ENCODE assay signal across 16 cellular contexts in genomic region chr1:228006793-228007053, GRCh38. TPM values are rescaled to one million over a fixed set of nuclear protein-coding genes. Genes with fewer than 3 reads are reported as not detected.
DNase-seq lines count a peak whose midpoint lies in the region; ATAC-seq and TF ChIP-seq lines count a peak whose summit lies in the region.
"Had no signal": no experiment of that assay in that cellular context is flagged by ENCODE, and none has a peak within 500 bp of the region (broad histone marks: within the 10 kb centered on the region; RNA-seq: fewer than 3 reads in every experiment).

A gene with protein sequence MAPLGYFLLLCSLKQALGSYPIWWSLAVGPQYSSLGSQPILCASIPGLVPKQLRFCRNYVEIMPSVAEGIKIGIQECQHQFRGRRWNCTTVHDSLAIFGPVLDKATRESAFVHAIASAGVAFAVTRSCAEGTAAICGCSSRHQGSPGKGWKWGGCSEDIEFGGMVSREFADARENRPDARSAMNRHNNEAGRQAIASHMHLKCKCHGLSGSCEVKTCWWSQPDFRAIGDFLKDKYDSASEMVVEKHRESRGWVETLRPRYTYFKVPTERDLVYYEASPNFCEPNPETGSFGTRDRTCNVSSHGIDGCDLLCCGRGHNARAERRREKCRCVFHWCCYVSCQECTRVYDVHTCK (plus strand): TSS chr1:228006998. CDS start chr1:228007129, 131 bp downstream.

- POLR2A ChIA-PET in HCT116 (lab: Charles Lee) = interaction anchor here (1.2 kb wide), 1 partner anchor 10 kb away, joined by 3 read pairs; no protein-coding TSS in a partner anchor

- TF ChIP-seq CTCF in HCT116 (IDR thresholded peaks at IDR 0.05 in 2 of 3, conservative IDR thresholded peaks at IDR 0.05 in 1 of 3; ENCODE audit: borderline replicate concordance in 1 of 3, insufficient read depth in 1 of 3, low read depth in 2 of 3, low read length in 2 of 3) (no peak), progenitor cell of endocrine pancreas (IDR thresholded peaks at IDR 0.05; ENCODE audit: unreplicated experiment) (no peak), MM.1S (IDR thresholded peaks at IDR 0.05; ENCODE audit: low read length) (no peak)

- no peaks in the 10 kb centered on the region for H3K27me3 ChIP-seq in HCT116 (ENCODE audit: insufficient read depth, low read length)
- H3K27me3 ChIP-seq in iPS-18a (ENCODE audit: control insufficient read depth, insufficient read depth, low read length) = peaks cover 99% of the 10 kb centered on the region
- H3K27me3 ChIP-seq in MM.1S (replicated peaks; ENCODE audit: insufficient read depth, low read length) = peaks cover 66% of the 10 kb centered on the region

- no peak for TF ChIP-seq POLR2A in HCT116 (IDR thresholded peaks at IDR 0.05; ENCODE audit: borderline replicate concordance, extremely low read depth, insufficient read depth, insufficient read length)

- H3K4me1 ChIP-seq in HCT116 (ENCODE audit: control insufficient read depth in 1 of 2, insufficient read depth in 2 of 2, low read length in 2 of 2) (peaks cover 0 to 5% of the 10 kb centered on the region in 2 experiments; a peak in 1 of 4 replicates), iPS-18a (ENCODE audit: control insufficient read depth, low read depth, low read length) (peaks cover 10% of the 10 kb centered on the region), MM.1S (ENCODE audit: low read length) (no peaks in the 10 kb centered on the region)

- H2AFZ ChIP-seq in HCT116 (ENCODE audit: low read depth, low read length, poor library complexity, severe bottlenecking) = peak within 1 kb of the TSS; percentile 35
- no peak within 1 kb of the TSS for H2AFZ ChIP-seq in MM.1S (ENCODE audit: low read length)
- H2AFZ ChIP-seq: PC-9 had no signal

- no peak within 1 kb of the TSS for H3K27ac Mint-ChIP-seq in activated T-helper 17 cell treated with anti-CD3 and anti-CD28 coated beads, Interleukin-2, amount 50 U/mL, for 72 hours
- H3K27ac Mint-ChIP-seq in progenitor cell of endocrine pancreas = peak within 1 kb of the TSS; percentile 83
- H3K27ac Mint-ChIP-seq: activated CD4-positive, alpha-beta T cell treated with anti-CD3 and anti-CD28 coated beads, Interleukin-2, amount 10 ng/mL, durations not matched to agents 24 days and 14 days; activated T-cell treated with anti-CD3 and anti-CD28 coated beads, Interleukin-2, amount 50 U/mL, for 72 hours; T-helper 1 cell treated with Interleukin-12 subunit alpha and Interleukin-12 subunit beta and Interleukin-4 antibody, amounts not matched to agents 30 μg/mL and 1 μg/mL, for 36 hours had no signal

- RAD21 ChIA-PET in HCT116 (lab: Charles Lee; ENCODE audit: low non-redundant PET in 1 of 2, low total read pairs in 2 of 2, uncharacterized antibody in 2 of 2, unreplicated experiment in 2 of 2) = interaction anchor here in 1 of 2 experiments (0.7 kb wide), 1 partner anchor 94 kb away, joined by 3 read pairs; no protein-coding TSS in a partner anchor

- BruUV-seq in HCT116 (replicated peaks; lab: Mats Ljungman, UMichigan) = no TSS peak

- no peaks in the 10 kb centered on the region for H3K4me1 Mint-ChIP-seq in activated T-helper 17 cell treated with anti-CD3 and anti-CD28 coated beads, Interleukin-2, amount 50 U/mL, for 72 hours
- peaks cover 3% of the 10 kb centered on the region for H3K4me1 Mint-ChIP-seq in progenitor cell of endocrine pancreas (ENCODE audit: low read depth)

- H3K36me3 Mint-ChIP-seq in activated T-helper 17 cell treated with anti-CD3 and anti-CD28 coated beads, Interleukin-2, amount 50 U/mL, for 72 hours (ENCODE audit: low read depth) = no peaks in the 10 kb centered on the region
- H3K36me3 Mint-ChIP-seq in progenitor cell of endocrine pancreas (ENCODE audit: insufficient read depth) = no peaks in the 10 kb centered on the region

- H3K79me2 ChIP-seq in HCT116 (ENCODE audit: insufficient read depth, low read length) (no peaks in the 10 kb centered on the region), MM.1S (ENCODE audit: low read length) (no peaks in the 10 kb centered on the region)

- no peak for TF ChIP-seq RAD21 in HCT116 (IDR thresholded peaks at IDR 0.05; ENCODE audit: low read depth)

- no peaks in the 10 kb centered on the region for H3F3A ChIP-seq in MM.1S (ENCODE audit: insufficient read depth, low read length)

- H3K9me3 Mint-ChIP-seq in activated T-helper 17 cell treated with anti-CD3 and anti-CD28 coated beads, Interleukin-2, amount 50 U/mL, for 72 hours = no peaks in the 10 kb centered on the region
- no peaks in the 10 kb centered on the region for H3K9me3 Mint-ChIP-seq in progenitor cell of endocrine pancreas (ENCODE audit: low read depth)
- H3K9me3 Mint-ChIP-seq: activated CD4-positive, alpha-beta T cell treated with anti-CD3 and anti-CD28 coated beads, Interleukin-2, amount 10 ng/mL, durations not matched to agents 24 days and 14 days; activated T-cell treated with anti-CD3 and anti-CD28 coated beads, Interleukin-2, amount 50 U/mL, for 72 hours; T-helper 1 cell treated with Interleukin-12 subunit alpha and Interleukin-12 subunit beta and Interleukin-4 antibody, amounts not matched to agents 30 μg/mL and 1 μg/mL, for 36 hours had no signal

- no peaks in the 10 kb centered on the region for H3K9me2 ChIP-seq in HCT116 (ENCODE audit: insufficient read depth)
- H3K9me2 ChIP-seq in MM.1S (replicated peaks; ENCODE audit: insufficient read depth, low read length) = no peaks in the 10 kb centered on the region

- ATAC-seq in HCT116 = peak; percentile 59
- no peak for ATAC-seq in activated T-helper 17 cell treated with anti-CD3 and anti-CD28 coated beads, Interleukin-2, amount 50 U/mL, for 72 hours (replicated peaks)
- ATAC-seq: activated T-cell treated with anti-CD3 and anti-CD28 coated beads, Interleukin-2, amount 50 U/mL, for 72 hours had no signal

- intact Hi-C loops in HCT116 (cut with micrococcal nuclease) = no loop called here

- no peaks in the 10 kb centered on the region for H3K9me3 ChIP-seq in HCT116 (ENCODE audit: control insufficient read depth in 1 of 2, insufficient read depth in 1 of 2, low read depth in 1 of 2, low read length in 2 of 2)
- H3K9me3 ChIP-seq in iPS-18a (ENCODE audit: control insufficient read depth, low read depth, low read length) = no peaks in the 10 kb centered on the region
- H3K9me3 ChIP-seq in MM.1S (replicated peaks; ENCODE audit: insufficient read depth, low read length) = no peaks in the 10 kb centered on the region

- peaks cover 46% of the 10 kb centered on the region for H3K27me3 Mint-ChIP-seq in activated T-helper 17 cell treated with anti-CD3 and anti-CD28 coated beads, Interleukin-2, amount 50 U/mL, for 72 hours
- H3K27me3 Mint-ChIP-seq in progenitor cell of endocrine pancreas = peaks cover 86% of the 10 kb centered on the region

- H3K27ac ChIP-seq in HCT116 (ENCODE audit: low read depth, low read length) = no peak within 1 kb of the TSS; the same call in 1 of the 2 replicates
- H3K27ac ChIP-seq in iPS-18a (ENCODE audit: low read length) = no peak within 1 kb of the TSS
- H3K27ac ChIP-seq in MM.1S (ENCODE audit: low read length) = no peak within 1 kb of the TSS
- H3K27ac ChIP-seq: PC-9 had no signal

- no peaks in the 10 kb centered on the region for H4K20me1 ChIP-seq in HCT116 (ENCODE audit: insufficient read depth)
- H4K20me1 ChIP-seq in MM.1S (ENCODE audit: insufficient read depth, low read length) = no peaks in the 10 kb centered on the region

- H3K9ac ChIP-seq in HCT116 (ENCODE audit: low read length) (peak within 1 kb of the TSS; percentile 52), iPS-18a (ENCODE audit: low read length) (no peak within 1 kb of the TSS), MM.1S (ENCODE audit: low read length) (no peak within 1 kb of the TSS)

- H3K4me3 Mint-ChIP-seq in activated T-helper 17 cell treated with anti-CD3 and anti-CD28 coated beads, Interleukin-2, amount 50 U/mL, for 72 hours = peak within 1 kb of the TSS; percentile 10
- H3K4me3 Mint-ChIP-seq in progenitor cell of endocrine pancreas (ENCODE audit: low read depth) = peak within 1 kb of the TSS; percentile 26
- H3K4me3 Mint-ChIP-seq: activated CD4-positive, alpha-beta T cell treated with anti-CD3 and anti-CD28 coated beads, Interleukin-2, amount 10 ng/mL, durations not matched to agents 24 days and 14 days; T-helper 1 cell treated with Interleukin-12 subunit alpha and Interleukin-12 subunit beta and Interleukin-4 antibody, amounts not matched to agents 30 μg/mL and 1 μg/mL, for 36 hours had no signal

- H3K36me3 ChIP-seq in HCT116 (ENCODE audit: control insufficient read depth in 1 of 2, insufficient read depth in 2 of 2, low read length in 2 of 2) = no peaks in the 10 kb centered on the region
- H3K36me3 ChIP-seq in iPS-18a (ENCODE audit: control insufficient read depth, low read depth, low read length) = no peaks in the 10 kb centered on the region
- H3K36me3 ChIP-seq in MM.1S (replicated peaks; ENCODE audit: insufficient read depth, low read length) = no peaks in the 10 kb centered on the region

- H3K4me2 ChIP-seq in HCT116 (ENCODE audit: low read length) (peak within 1 kb of the TSS; percentile 75), MM.1S (ENCODE audit: low read depth, low read length) (no peak within 1 kb of the TSS)
- H3K4me2 ChIP-seq: PC-9 had no signal

- DNase-seq in HCT116 (ENCODE audit: low read depth, low spot score) = no peak
- DNase-seq in progenitor cell of endocrine pancreas (ENCODE audit: low spot score, unreplicated experiment) = no peak
- no peak for DNase-seq in T-helper 2 cell
- no peak for DNase-seq in RPMI8226
- DNase-seq in NCI-H748 (lab: John Stamatoyannopoulos, UW; ENCODE audit: unreplicated experiment) = no peak
- DNase-seq in MM.1S = no peak
- DNase-seq: activated T-cell treated with anti-CD3 and anti-CD28 coated beads, Interleukin-2, amount 50 U/mL, for 72 hours; AML-193; DMS79; NCI-H1105 treated with DMSO at 0.1 percent for 48 hours; PC-9 had no signal

- H3K4me3 ChIP-seq in HCT116 (replicated peaks in 1 of 2; ENCODE audit: low read depth in 1 of 2, low read length in 2 of 2) (peak within 1 kb of the TSS; percentile 28 to 57), iPS-18a (ENCODE audit: low read length) (peak within 1 kb of the TSS; percentile 36), MM.1S (ENCODE audit: low read length) (no peak within 1 kb of the TSS)
- H3K4me3 ChIP-seq: PC-9 had no signal

- CTCF ChIA-PET in HCT116 (lab: Charles Lee) = no interaction called here

TF ChIP-seq in HCT116, 20 proteins besides CTCF, POLR2A, EP300 and RAD21:
- TF ChIP-seq, protein P1, sequence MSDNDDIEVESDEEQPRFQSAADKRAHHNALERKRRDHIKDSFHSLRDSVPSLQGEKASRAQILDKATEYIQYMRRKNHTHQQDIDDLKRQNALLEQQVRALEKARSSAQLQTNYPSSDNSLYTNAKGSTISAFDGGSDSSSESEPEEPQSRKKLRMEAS (IDR thresholded peaks at IDR 0.05) = no peak
- no peak for TF ChIP-seq EZH2 (IDR thresholded peaks at IDR 0.05)
- no peak for TF ChIP-seq FOSL1 (IDR thresholded peaks at IDR 0.05; ENCODE audit: low read depth)
- no peak for TF ChIP-seq EGR1 (IDR thresholded peaks at IDR 0.05; ENCODE audit: low read depth)
- no peak for TF ChIP-seq ZFX (IDR thresholded peaks at IDR 0.05)

RNA-seq across cellular contexts. Expression of the gene that starts here (rescaled TPM):
- total RNA-seq in HCT116 (2021; ENCODE audit: unreplicated experiment) (3.7 TPM), progenitor cell of endocrine pancreas (not detected in 2 replicates)
- 2.1 and 2.4 TPM in 2 replicates for polyA plus RNA-seq in HCT116 (2012)
- total RNA-seq in activated T-helper 17 cell treated with anti-CD3 and anti-CD28 coated beads, Interleukin-2, amount 50 U/mL, for 72 hours = not detected
- total RNA-seq: activated CD4-positive, alpha-beta T cell treated with anti-CD3 and anti-CD28 coated beads, Interleukin-2, amount 10 ng/mL, durations not matched to agents 24 days and 14 days; activated T-cell treated with anti-CD3 and anti-CD28 coated beads, Interleukin-2, amount 50 U/mL, for 72 hours; glomerular endothelial cell had no signal
